ENCODE assay signal across 19 cellular contexts in the genomic region with DNA sequence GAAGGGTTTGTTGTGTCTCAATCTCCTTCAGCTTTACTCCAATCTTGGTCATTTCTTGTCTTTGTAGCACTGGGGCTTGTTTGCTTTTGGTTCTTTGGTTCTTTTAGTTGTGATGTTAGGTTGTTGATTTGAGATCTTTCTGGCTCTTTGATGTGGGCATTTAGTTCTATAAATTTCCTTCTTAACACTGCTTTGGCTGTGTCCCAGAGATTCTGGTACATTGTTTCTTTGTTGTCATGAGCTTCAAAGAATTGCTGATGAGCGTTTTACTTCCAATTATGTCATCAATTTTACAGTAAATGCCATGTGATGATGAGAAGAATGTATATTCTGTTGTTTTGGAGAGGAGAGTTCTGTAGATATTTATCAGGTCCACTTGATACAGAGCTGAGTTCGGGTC.
DNase-seq lines count a peak whose midpoint lies in the region; ATAC-seq, FAIRE-seq and TF ChIP-seq lines count a peak whose summit lies in the region.
"Had no signal": no experiment of that assay in that cellular context is flagged by ENCODE, and none has a peak within 500 bp of the region (broad histone marks: within the 10 kb centered on the region; RNA-seq: fewer than 3 reads in every experiment).

No MANE protein-coding gene starts in this region.

- intact Hi-C loops in HepG2 (cut with micrococcal nuclease; ENCODE audit: unreplicated experiment) (loop anchor here (5.0 to 10.0 kb wide), 3 partner anchors 64 to 372 kb away; no protein-coding TSS in a partner anchor), right lobe of liver (cut with DNase I) (no loop called here)

- H3K36me3 Mint-ChIP-seq in central memory CD8-positive, alpha-beta T cell (ENCODE audit: insufficient read depth) = peaks cover 1% of the 10 kb centered on the region
- H3K36me3 Mint-ChIP-seq: CD4-positive, CD25-positive, alpha-beta regulatory T cell had no signal

- FAIRE-seq in HepG2 (lab: Jason Lieb, UNC) = no peak
- FAIRE-seq: G401.6, GM12892 had no signal

- no peaks in the 10 kb centered on the region for H4K20me1 ChIP-seq in HepG2 (ENCODE audit: insufficient read depth, low read length)
- H4K20me1 ChIP-seq: BLaER1 had no signal

- H3K4me1 ChIP-seq in HepG2 (ENCODE audit: insufficient read depth, low read length) = no peaks in the 10 kb centered on the region
- H3K4me1 ChIP-seq in right lobe of liver = no peaks in the 10 kb centered on the region
- H3K4me1 ChIP-seq: BLaER1 had no signal

- H3K79me2 ChIP-seq in HepG2 (ENCODE audit: insufficient read depth, low read length) = no peaks in the 10 kb centered on the region

- H3K27ac ChIP-seq in HepG2 (ENCODE audit: extremely low read length, insufficient read depth, low read length) = no peak overlapping the region
- H3K27ac ChIP-seq in right lobe of liver = no peak overlapping the region
- H3K27ac ChIP-seq: BLaER1, C4-2B had no signal

- TF ChIP-seq CTCF in HepG2 (CRISPR knock-in tag; IDR thresholded peaks at IDR 0.05) = no peak
- no peak for TF ChIP-seq CTCF in right lobe of liver (IDR thresholded peaks at IDR 0.05)

- no TSS peak for BruUV-seq in HepG2 (replicated peaks; lab: Mats Ljungman, UMichigan)

- H3K27me3 Mint-ChIP-seq in central memory CD8-positive, alpha-beta T cell = no peaks in the 10 kb centered on the region
- H3K27me3 Mint-ChIP-seq: B cell had no signal

- POLR2A ChIA-PET in HepG2 (lab: Yijun Ruan, JAX) = no interaction called here

- peaks cover 5% of the 10 kb centered on the region for H3K9me3 Mint-ChIP-seq in central memory CD8-positive, alpha-beta T cell

- peaks cover 11% of the 10 kb centered on the region for H3K4me1 Mint-ChIP-seq in central memory CD8-positive, alpha-beta T cell
- H3K4me1 Mint-ChIP-seq: B cell had no signal

- H3K36me3 ChIP-seq in HepG2 (replicated peaks in 1 of 2; ENCODE audit: control insufficient read depth in 1 of 2, insufficient read depth in 2 of 2, low read length in 2 of 2) (no peaks in the 10 kb centered on the region), right lobe of liver (no peaks in the 10 kb centered on the region)
- H3K36me3 ChIP-seq: BLaER1 had no signal

- in situ Hi-C loops in HepG2 (cut with HindIII; ENCODE audit: extremely low pct_ligation_motif_present, low pct_unique_long_range_greater_than_20kb) = no loop called here

- H3K27ac Mint-ChIP-seq in central memory CD8-positive, alpha-beta T cell (ENCODE audit: low read depth) = no peak overlapping the region
- H3K27ac Mint-ChIP-seq: B cell had no signal

- no peak overlapping the region for H2AFZ ChIP-seq in HepG2 (ENCODE audit: low read length)

- H3K4me3 ChIP-seq in HepG2 (replicated peaks in 1 of 3; ENCODE audit: insufficient read depth in 1 of 3, low read depth in 2 of 3, low read length in 3 of 3) (no peak overlapping the region), right lobe of liver (no peak overlapping the region)
- H3K4me3 ChIP-seq: BLaER1 had no signal

- 22% methylated on average over 2 of the region's 2 CpGs for WGBS in HepG2 (ENCODE audit: low lambda C conversion rate)
- WGBS in right lobe of liver (ENCODE audit: insufficient coverage, low coverage, low lambda C conversion rate, missing lambda C conversion rate) = 65% methylated on average over 2 of the region's 2 CpGs

- DNase-seq in HepG2 (ENCODE audit: low spot score) (no peak), right lobe of liver (no peak), SW480 (ENCODE audit: low spot score) (peak; percentile 25), NCI-H1092 (lab: John Stamatoyannopoulos, UW) (no peak), hepatic stellate cell (ENCODE audit: low spot score) (no peak)
- no peak for DNase-seq in central memory CD8-positive, alpha-beta T cell (ENCODE audit: low spot score in 2 of 2)
- DNase-seq: Calu3, COR-L47, DMS53, DND-41, GOT3, H7, HCEC 1CT had no signal

- H3K9ac ChIP-seq in HepG2 (ENCODE audit: insufficient read depth, low read depth, low read length) = no peak overlapping the region
- H3K9ac ChIP-seq: BLaER1 had no signal

- TF ChIP-seq EP300 in HepG2 (IDR thresholded peaks at IDR 0.05; ENCODE audit: low read depth in 2 of 2, low read length in 2 of 2) (no peak), HepG2 (CRISPR knock-in tag; IDR thresholded peaks at IDR 0.05; ENCODE audit: borderline replicate concordance) (no peak)

- TF ChIP-seq POLR2A in HepG2 (IDR thresholded peaks at IDR 0.05; ENCODE audit: insufficient read depth in 1 of 2, low read depth in 2 of 2, low read length in 2 of 2) = no peak
- no peak for TF ChIP-seq POLR2A in right lobe of liver (IDR thresholded peaks at IDR 0.05)

- ATAC-seq in HepG2 (no peak), right lobe of liver (no peak)
- peak; percentile 36 for ATAC-seq in central memory CD8-positive, alpha-beta T cell (replicated peaks; ENCODE audit: extremely low read depth, poor library complexity, severe bottlenecking)

- no peak overlapping the region for H3K4me3 Mint-ChIP-seq in central memory CD8-positive, alpha-beta T cell
- H3K4me3 Mint-ChIP-seq: B cell; CD4-positive, CD25-positive, alpha-beta regulatory T cell had no signal

- H3K9me3 ChIP-seq in HepG2 (ENCODE audit: low read length) = peaks cover 8% of the 10 kb centered on the region
- H3K9me3 ChIP-seq in right lobe of liver = no peaks in the 10 kb centered on the region

- no peak for TF ChIP-seq RAD21 in HepG2 (CRISPR knock-in tag; IDR thresholded peaks at IDR 0.05)

- no peak overlapping the region for H3K4me2 ChIP-seq in HepG2 (ENCODE audit: low read depth, low read length)
- H3K4me2 ChIP-seq: BLaER1 had no signal

- H3K27me3 ChIP-seq in HepG2 (ENCODE audit: control insufficient read depth in 1 of 2, insufficient read depth in 2 of 2, low read length in 2 of 2) (no peaks in the 10 kb centered on the region), right lobe of liver (no peaks in the 10 kb centered on the region)
- H3K27me3 ChIP-seq: BLaER1 had no signal

- CTCF ChIA-PET in HepG2 (lab: Yijun Ruan, JAX; ENCODE audit: low intra/inter-chr PET ratio, low total read pairs) = no interaction called here

TF ChIP-seq in HepG2, 621 proteins besides CTCF, POLR2A, EP300 and RAD21:
- TF ChIP-seq ZBTB49 (CRISPR knock-in tag; IDR thresholded peaks at IDR 0.05; ENCODE audit: borderline replicate concordance) (no peak), NCOA1 (CRISPR knock-in tag; IDR thresholded peaks at IDR 0.05) (no peak), SIN3A (IDR thresholded peaks at IDR 0.05; ENCODE audit: borderline replicate concordance, low read depth, low read length) (no peak), KMT2B (CRISPR knock-in tag; IDR thresholded peaks at IDR 0.05) (no peak), SPEN (CRISPR knock-in tag; IDR thresholded peaks at IDR 0.05; ENCODE audit: low read depth) (no peak), ZFP36L2 (CRISPR knock-in tag; IDR thresholded peaks at IDR 0.05) (no peak), MAFK (conservative IDR thresholded peaks at IDR 0.05 in 1 of 2, IDR thresholded peaks at IDR 0.05 in 1 of 2; ENCODE audit: low read length in 2 of 2) (peak in 1 of 2 experiments; percentile 24; a peak in 1 of 4 replicates), PRMT3 (CRISPR knock-in tag; IDR thresholded peaks at IDR 0.05; ENCODE audit: borderline replicate concordance, low read depth) (no peak), MAFF (IDR thresholded peaks at IDR 0.05; ENCODE audit: low read depth, low read length) (peak; percentile 37; the same call in 1 of the 2 replicates)
